In genomic region chr2:215427585-215427984, GRCh38 we compare ENCODE assay signal across 16 cellular contexts.
"Had no signal": no experiment of that assay in that cellular context is flagged by ENCODE, and none has a peak within 500 bp of the region (broad histone marks: within the 10 kb centered on the region; RNA-seq: fewer than 3 reads in every experiment).

No MANE protein-coding gene starts in this region.

- H3K27ac ChIP-seq: tibial nerve, vagina had no signal

- H3K4me3 ChIP-seq: esophagus squamous epithelium, lung, tibial nerve, vagina had no signal

- H3K4me3 Mint-ChIP-seq: activated naive CD4-positive, alpha-beta T cell treated with anti-CD3 and anti-CD28 coated beads, Interleukin-2, amount 50 U/mL, for 24 hours; nephron; stimulated activated effector memory CD8-positive, alpha-beta T cell treated with anti-CD3 and anti-CD28 coated beads, Interleukin-12 subunit alpha, Interleukin-12 subunit beta, amount 100 ng/mL, for 72 hours; T-helper 17 cell had no signal

- FAIRE-seq: endometrium, small intestine had no signal

- H3K9me3 ChIP-seq: esophagus squamous epithelium, tibial nerve, vagina had no signal

- H3K9me3 Mint-ChIP-seq: activated naive CD4-positive, alpha-beta T cell treated with anti-CD3 and anti-CD28 coated beads, Interleukin-2, amount 50 U/mL, for 24 hours; nephron; stimulated activated effector memory CD8-positive, alpha-beta T cell treated with anti-CD3 and anti-CD28 coated beads, Interleukin-12 subunit alpha, Interleukin-12 subunit beta, amount 100 ng/mL, for 72 hours had no signal

- H3K36me3 Mint-ChIP-seq: activated naive CD4-positive, alpha-beta T cell treated with anti-CD3 and anti-CD28 coated beads, Interleukin-2, amount 50 U/mL, for 24 hours; stimulated activated effector memory CD8-positive, alpha-beta T cell treated with anti-CD3 and anti-CD28 coated beads, Interleukin-12 subunit alpha, Interleukin-12 subunit beta, amount 100 ng/mL, for 72 hours had no signal

- H3K4me1 Mint-ChIP-seq: activated naive CD4-positive, alpha-beta T cell treated with anti-CD3 and anti-CD28 coated beads, Interleukin-2, amount 50 U/mL, for 24 hours; stimulated activated effector memory CD8-positive, alpha-beta T cell treated with anti-CD3 and anti-CD28 coated beads, Interleukin-12 subunit alpha, Interleukin-12 subunit beta, amount 100 ng/mL, for 72 hours; T-helper 17 cell had no signal

- DNase-seq: activated CD4-positive, alpha-beta T cell treated with anti-CD3 and anti-CD28 coated beads, Interleukin-2, amount 50 U/mL, for 1 hour; activated effector memory CD4-positive, alpha-beta T cell treated with Interleukin-2 at 50 U/mL for 16 hours; activated T-cell treated with anti-CD3 and anti-CD28 coated beads, Interleukin-2, amount 50 U/mL, for 1 hour; amniotic stem cell; esophagus squamous epithelium; hippocampal formation; left cardiac atrium; small intestine; T-helper 17 cell had no signal

- ATAC-seq: left cardiac atrium; stimulated activated effector memory CD8-positive, alpha-beta T cell treated with anti-CD3 and anti-CD28 coated beads, Interleukin-12 subunit alpha, Interleukin-12 subunit beta, amount 100 ng/mL, for 72 hours; T-helper 17 cell had no signal

- H3K27ac Mint-ChIP-seq: activated naive CD4-positive, alpha-beta T cell treated with anti-CD3 and anti-CD28 coated beads, Interleukin-2, amount 50 U/mL, for 24 hours; nephron; stimulated activated effector memory CD8-positive, alpha-beta T cell treated with anti-CD3 and anti-CD28 coated beads, Interleukin-12 subunit alpha, Interleukin-12 subunit beta, amount 100 ng/mL, for 72 hours; T-helper 17 cell had no signal

- H3K27me3 ChIP-seq: tibial nerve, vagina had no signal
